Comparison of ENCODE assay signal across 8 cellular contexts in genomic region chr5:59123595-59124561, GRCh38.
A peak's percentile ranks its signal among the peaks of the same experiment; 100 is the strongest.
DNase-seq lines count a peak whose midpoint lies in the region; ATAC-seq and TF ChIP-seq lines count a peak whose summit lies in the region.

No MANE protein-coding gene starts in this region.

- H3K4me3 ChIP-seq in choroid plexus epithelial cell (ENCODE audit: low read depth, low read length) (no peak overlapping the region), stomach smooth muscle (ENCODE audit: low read length in 2 of 2) (no peak overlapping the region)

- no peak overlapping the region for H3K9ac ChIP-seq in stomach smooth muscle (ENCODE audit: low read length in 2 of 2)

- CTCF ChIA-PET in activated CD8-positive, alpha-beta memory T cell treated with anti-CD3 and anti-CD28 coated beads, Interleukin-2, amount 10 ng/mL, durations not matched to agents 7 days and 5 days (lab: Charles Lee) = interaction anchor here (0.7 to 3.9 kb wide), 17 partner anchors 8 to 238 kb away, joined by 3 to 40 read pairs (median 4); no protein-coding TSS in a partner anchor

- H3K27ac Mint-ChIP-seq in activated CD8-positive, alpha-beta memory T cell treated with anti-CD3 and anti-CD28 coated beads, Interleukin-2, amount 10 ng/mL, durations not matched to agents 7 days and 5 days = no peak overlapping the region

- H3K4me1 ChIP-seq in stomach smooth muscle (ENCODE audit: control insufficient read depth, insufficient read depth, low read length) = peaks cover 13% of the 10 kb centered on the region

- peak; percentile 59 for DNase-seq in activated CD8-positive, alpha-beta memory T cell treated with anti-CD3 and anti-CD28 coated beads, Interleukin-2, amount 10 ng/mL, durations not matched to agents 7 days and 5 days
- no peak for DNase-seq in activated CD8-positive, alpha-beta memory T cell treated with anti-CD3 and anti-CD28 coated beads for 24 hours
- peak; percentile 28 for DNase-seq in choroid plexus epithelial cell (ENCODE audit: low read depth)
- no peak for DNase-seq in foreskin melanocyte

- TF ChIP-seq CTCF in choroid plexus epithelial cell (conservative IDR thresholded peaks at IDR 0.05; ENCODE audit: low read depth, low read length) = no peak

- no peaks in the 10 kb centered on the region for H3K9me3 Mint-ChIP-seq in activated CD8-positive, alpha-beta memory T cell treated with anti-CD3 and anti-CD28 coated beads, Interleukin-2, amount 10 ng/mL, durations not matched to agents 7 days and 5 days (ENCODE audit: low read depth)

- H3K27me3 ChIP-seq in stomach smooth muscle (ENCODE audit: control insufficient read depth in 1 of 2, insufficient read depth in 2 of 2, low read length in 2 of 2) = no peaks in the 10 kb centered on the region

- no peaks in the 10 kb centered on the region for H3K9me3 ChIP-seq in stomach smooth muscle (ENCODE audit: control insufficient read depth in 2 of 2, low read length in 2 of 2)

- peak overlapping the region; percentile 42 for H3K27ac ChIP-seq in stomach smooth muscle (ENCODE audit: low read length)

- H3K4me1 Mint-ChIP-seq in activated CD8-positive, alpha-beta memory T cell treated with anti-CD3 and anti-CD28 coated beads, Interleukin-2, amount 10 ng/mL, durations not matched to agents 7 days and 5 days = peaks cover 5% of the 10 kb centered on the region

- no peaks in the 10 kb centered on the region for H3K36me3 ChIP-seq in stomach smooth muscle (ENCODE audit: control insufficient read depth in 2 of 2, insufficient read depth in 2 of 2, low read length in 2 of 2)

- H3K27me3 Mint-ChIP-seq in activated CD8-positive, alpha-beta memory T cell treated with anti-CD3 and anti-CD28 coated beads, Interleukin-2, amount 10 ng/mL, durations not matched to agents 7 days and 5 days = no peaks in the 10 kb centered on the region

- peak; percentile 37 for ATAC-seq in activated CD8-positive, alpha-beta memory T cell treated with anti-CD3 and anti-CD28 coated beads, Interleukin-2, amount 10 ng/mL, durations not matched to agents 7 days and 5 days
- peak; percentile 55 for ATAC-seq in HG03196 (IDR thresholded peaks at IDR 0.05; ENCODE audit: unreplicated experiment)
- ATAC-seq in GM19397 (IDR thresholded peaks at IDR 0.05; ENCODE audit: unreplicated experiment) = no peak
- ATAC-seq in HG03159 (IDR thresholded peaks at IDR 0.05; ENCODE audit: unreplicated experiment) = no peak

- peaks cover 16% of the 10 kb centered on the region for H3K36me3 Mint-ChIP-seq in activated CD8-positive, alpha-beta memory T cell treated with anti-CD3 and anti-CD28 coated beads, Interleukin-2, amount 10 ng/mL, durations not matched to agents 7 days and 5 days

- H3K4me3 Mint-ChIP-seq in activated CD8-positive, alpha-beta memory T cell treated with anti-CD3 and anti-CD28 coated beads, Interleukin-2, amount 10 ng/mL, durations not matched to agents 7 days and 5 days = no peak overlapping the region

Comparison
In these comparisons a context has a peak if more than half of its experiments do, and no peak if none do; other contexts are left out.
1. DNase-seq: peak in activated CD8-positive, alpha-beta memory T cell treated with anti-CD3 and anti-CD28 coated beads, Interleukin-2, amount 10 ng/mL, durations not matched to agents 7 days and 5 days (single experiment) and choroid plexus epithelial cell (single experiment); none in activated CD8-positive, alpha-beta memory T cell treated with anti-CD3 and anti-CD28 coated beads for 24 hours (single experiment) and foreskin melanocyte (single experiment).
2. ATAC-seq: peak in activated CD8-positive, alpha-beta memory T cell treated with anti-CD3 and anti-CD28 coated beads, Interleukin-2, amount 10 ng/mL, durations not matched to agents 7 days and 5 days (single experiment) and HG03196 (single experiment); none in GM19397 (single experiment) and HG03159 (single experiment).